Comparison of ENCODE assay signal across 1 cellular context in the genomic region with DNA sequence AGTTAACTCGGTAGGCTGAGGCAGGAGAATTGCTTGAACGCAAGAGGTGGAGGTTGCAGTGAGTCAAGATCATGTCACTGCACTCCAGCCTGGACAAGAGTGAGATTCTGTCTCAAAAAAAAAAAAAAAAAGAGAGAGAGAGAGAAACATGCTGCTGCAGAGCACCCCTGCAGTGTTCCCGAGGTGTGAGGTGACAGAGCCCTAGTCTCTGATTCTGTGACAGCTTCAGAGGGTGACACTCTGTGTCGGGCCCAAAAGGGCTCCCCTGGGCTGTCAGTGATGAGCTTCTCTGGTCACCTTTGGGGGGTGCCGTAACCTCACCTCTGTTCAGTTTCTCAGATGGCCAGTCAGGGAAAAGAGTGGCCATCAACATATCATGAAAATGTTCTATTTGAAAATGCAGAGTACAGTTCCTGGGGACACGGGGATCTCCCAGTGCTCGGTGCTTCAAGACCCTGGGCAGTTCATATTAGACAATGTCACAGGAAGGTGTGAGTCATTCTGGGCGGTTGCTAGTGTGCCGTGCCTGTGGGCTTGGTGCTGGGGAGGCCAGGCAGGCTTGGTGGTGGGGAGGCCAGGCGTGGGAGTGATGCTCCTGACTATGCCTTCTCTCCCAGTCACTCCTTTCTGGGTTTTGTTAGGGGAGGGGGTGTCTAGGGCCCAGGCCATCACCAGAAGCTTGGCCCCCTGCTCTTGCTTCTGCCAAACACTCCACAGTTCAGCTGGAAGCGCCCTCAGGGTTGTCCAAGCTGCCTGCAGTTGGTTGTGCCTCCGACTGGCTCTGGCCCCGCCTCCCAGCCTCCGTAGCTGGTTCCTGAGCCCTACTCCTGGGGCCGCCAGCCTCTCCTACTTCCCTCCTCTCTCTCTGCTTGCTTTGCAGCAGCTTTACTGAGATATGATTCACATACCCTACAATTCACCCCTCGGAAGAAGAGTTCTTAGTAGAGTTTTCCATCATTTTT.
TF ChIP-seq lines count a peak whose summit lies in the region.

No MANE protein-coding gene starts in this region.

TF ChIP-seq in HEK293, 187 proteins besides CTCF, POLR2A, EP300 and RAD21 (continued from another document):
- TF ChIP-seq, protein P1, sequence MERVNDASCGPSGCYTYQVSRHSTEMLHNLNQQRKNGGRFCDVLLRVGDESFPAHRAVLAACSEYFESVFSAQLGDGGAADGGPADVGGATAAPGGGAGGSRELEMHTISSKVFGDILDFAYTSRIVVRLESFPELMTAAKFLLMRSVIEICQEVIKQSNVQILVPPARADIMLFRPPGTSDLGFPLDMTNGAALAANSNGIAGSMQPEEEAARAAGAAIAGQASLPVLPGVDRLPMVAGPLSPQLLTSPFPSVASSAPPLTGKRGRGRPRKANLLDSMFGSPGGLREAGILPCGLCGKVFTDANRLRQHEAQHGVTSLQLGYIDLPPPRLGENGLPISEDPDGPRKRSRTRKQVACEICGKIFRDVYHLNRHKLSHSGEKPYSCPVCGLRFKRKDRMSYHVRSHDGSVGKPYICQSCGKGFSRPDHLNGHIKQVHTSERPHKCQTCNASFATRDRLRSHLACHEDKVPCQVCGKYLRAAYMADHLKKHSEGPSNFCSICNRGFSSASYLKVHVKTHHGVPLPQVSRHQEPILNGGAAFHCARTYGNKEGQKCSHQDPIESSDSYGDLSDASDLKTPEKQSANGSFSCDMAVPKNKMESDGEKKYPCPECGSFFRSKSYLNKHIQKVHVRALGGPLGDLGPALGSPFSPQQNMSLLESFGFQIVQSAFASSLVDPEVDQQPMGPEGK (tag by site-specific recombination; IDR thresholded peaks at IDR 0.05): peak; percentile 74
- TF ChIP-seq GLIS2 (tag by site-specific recombination; IDR thresholded peaks at IDR 0.05) (peak; percentile 75), PRDM10 (tag by site-specific recombination; IDR thresholded peaks at IDR 0.05) (peak; percentile 37; the same call in 1 of the 2 replicates), ZNF366 (tag by site-specific recombination; conservative IDR thresholded peaks at IDR 0.05) (0 out of 2 replicates have a peak, but pooled peaks have one; percentile 12), OSR2 (tag by site-specific recombination; IDR thresholded peaks at IDR 0.05) (no peak), ZNF2 (tag by site-specific recombination; IDR thresholded peaks at IDR 0.05) (0 out of 2 replicates have a peak, but pooled peaks have one; percentile 14), SCRT1 (tag by site-specific recombination; IDR thresholded peaks at IDR 0.05; ENCODE audit: borderline replicate concordance) (no peak), HOXC10 (CRISPR knock-in tag; IDR thresholded peaks at IDR 0.05) (no peak), ZNF335 (tag by site-specific recombination; conservative IDR thresholded peaks at IDR 0.05) (peak; percentile 89)
